8 cellular contexts compared by ENCODE assay signal in genomic region chr19:32599736-32600157, GRCh38. TPM values are rescaled to one million over a fixed set of nuclear protein-coding genes. Genes with fewer than 3 reads are reported as not detected.
DNase-seq lines count a peak whose midpoint lies in the region; ATAC-seq and TF ChIP-seq lines count a peak whose summit lies in the region.

No MANE protein-coding gene starts in this region.

- H3K9ac ChIP-seq in smooth muscle cell (ENCODE audit: low read depth) = no peak overlapping the region

- no peaks in the 10 kb centered on the region for H3K79me2 ChIP-seq in smooth muscle cell (ENCODE audit: low read depth)

- H3K4me2 ChIP-seq in smooth muscle cell = no peak overlapping the region

- POLR2A ChIA-PET in RWPE1 (lab: Yijun Ruan, JAX; ENCODE audit: low non-redundant PET) = no interaction called here

- no peaks in the 10 kb centered on the region for H3F3A ChIP-seq in smooth muscle cell (ENCODE audit: low read depth)

- WGBS in adrenal gland, 4 donors = 8 to 14% (median 11%) methylated on average over 2 of the region's 2 CpGs
- WGBS in smooth muscle cell (ENCODE audit: low lambda C conversion rate) = 44% methylated on average over 2 of the region's 2 CpGs

- H3K4me1 ChIP-seq in adrenal gland (replicated peaks in 1 of 2) = no peaks in the 10 kb centered on the region
- no peaks in the 10 kb centered on the region for H3K4me1 ChIP-seq in smooth muscle cell (ENCODE audit: low read depth)

- no peak for TF ChIP-seq POLR2A in adrenal gland (IDR thresholded peaks at IDR 0.05)

- ATAC-seq in GM21526 (IDR thresholded peaks at IDR 0.05; ENCODE audit: low FRiP score, unreplicated experiment) = no peak
- no peak for ATAC-seq in HG03432 (IDR thresholded peaks at IDR 0.05; ENCODE audit: unreplicated experiment)

- intact Hi-C loops in adrenal gland (cut with DNase I) = no loop called here

- H3K36me3 ChIP-seq in adrenal gland (replicated peaks in 1 of 2) (peaks cover 0 to 73% of the 10 kb centered on the region in 2 donors), smooth muscle cell (ENCODE audit: low read depth) (peaks cover 7% of the 10 kb centered on the region)

- H3K27ac ChIP-seq in RWPE1 (no peak overlapping the region), adrenal gland (no peak overlapping the region), smooth muscle cell (ENCODE audit: low read depth) (no peak overlapping the region)

- DNase-seq in G401 (ENCODE audit: low spot score) (peak; percentile 70), LHCN-M2 (ENCODE audit: low read depth) (peak; percentile 52), RWPE1 (ENCODE audit: low spot score) (peak; percentile 52), adrenal gland (peak in 5 of 7 donors; percentile 21 to 44 (median 27)), hepatic stellate cell (ENCODE audit: low spot score) (peak; percentile 50), smooth muscle cell (lab: John Stamatoyannopoulos, UW; ENCODE audit: unreplicated experiment) (no peak)

- no peak overlapping the region for H2AFZ ChIP-seq in smooth muscle cell (ENCODE audit: low read depth)

- H3K9me3 ChIP-seq in adrenal gland (replicated peaks in 1 of 3) (no peaks in the 10 kb centered on the region), smooth muscle cell (replicated peaks; ENCODE audit: low read depth) (no peaks in the 10 kb centered on the region)

- no peak overlapping the region for H3K4me3 ChIP-seq in adrenal gland
- no peak overlapping the region for H3K4me3 ChIP-seq in smooth muscle cell

- H3K27me3 ChIP-seq in adrenal gland = no peaks in the 10 kb centered on the region
- H3K27me3 ChIP-seq in smooth muscle cell (ENCODE audit: low read depth) = no peaks in the 10 kb centered on the region

- in situ Hi-C loops in G401 (cut with HindIII; ENCODE audit: low sequenced_read_pairs) = no loop called here

- CTCF ChIA-PET in RWPE1 (lab: Yijun Ruan, JAX) = interaction anchor here (0.6 to 0.7 kb wide), 6 partner anchors 9 to 333 kb away, joined by 3 to 8 read pairs (median 3); partner anchors contain the start of gene RGS9BP

- no peaks in the 10 kb centered on the region for H4K20me1 ChIP-seq in smooth muscle cell (ENCODE audit: low read depth)

- TF ChIP-seq CTCF in RWPE1 (conservative IDR thresholded peaks at IDR 0.05; ENCODE audit: low read depth) = peak; percentile 81
- peak; percentile 65 to 91 (median 74) for TF ChIP-seq CTCF in adrenal gland (IDR thresholded peaks at IDR 0.05)
- TF ChIP-seq CTCF in smooth muscle cell (IDR thresholded peaks at IDR 0.05; ENCODE audit: borderline replicate concordance, insufficient read depth, poor library complexity, severe bottlenecking) = peak; percentile 85

RNA-seq across cellular contexts. Expression of gene PDCD5, which starts 18.8 kb away (rescaled TPM):
- 179 and 191 TPM in 2 replicates for total RNA-seq in G401 (2014; rRNA removed; shearing (Covaris generic))
- total RNA-seq in LHCN-M2 (2014; rRNA removed) (150 and 180 TPM in 2 replicates), adrenal gland (100 to 1,000 TPM in 3 of 8 donors, 10 to 100 TPM in 5; 56.4 to 211 (median 92.0) TPM), smooth muscle cell (131 and 148 TPM in 2 replicates)
- 129 TPM for polyA plus RNA-seq in LHCN-M2 (2012)
- polyA plus RNA-seq in adrenal gland (100 to 1,000 TPM; 190 to 274 (median 208) TPM), smooth muscle cell (220 and 222 TPM in 2 replicates)
